In the genomic region with DNA sequence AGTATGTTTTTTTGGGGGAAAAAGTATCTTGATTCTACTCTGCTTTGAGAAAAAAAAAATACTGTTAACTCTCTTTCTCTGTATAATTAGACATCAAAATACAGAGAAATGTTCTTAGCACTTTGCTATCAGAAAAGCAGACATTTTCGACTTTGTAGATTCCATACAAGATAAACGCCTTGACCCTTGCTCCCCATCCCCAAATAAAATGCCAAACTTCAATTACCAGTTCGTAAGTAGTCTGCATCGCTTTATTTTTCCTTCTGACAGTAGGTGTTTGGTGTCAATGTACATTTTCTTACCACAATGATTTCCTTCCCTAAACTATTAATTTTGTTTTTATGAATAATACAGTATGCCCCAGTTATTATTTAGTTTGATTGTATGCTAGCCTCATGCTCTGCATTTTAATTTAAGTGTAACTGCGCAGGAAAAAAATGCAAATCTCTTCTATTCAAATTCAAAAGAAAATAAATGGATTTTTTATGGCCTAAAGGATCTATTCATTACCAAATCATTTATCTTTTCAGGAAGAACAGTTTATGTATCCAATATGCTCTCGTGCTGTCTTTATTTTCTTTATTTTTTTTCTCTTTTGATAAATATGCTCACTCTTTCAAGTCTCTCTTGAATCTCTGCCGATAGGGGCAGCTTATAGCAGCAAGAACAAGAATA, we compare ENCODE assay signal across 11 cellular contexts.
DNase-seq lines count a peak whose midpoint lies in the region; ATAC-seq and TF ChIP-seq lines count a peak whose summit lies in the region.
"Had no signal": no experiment of that assay in that cellular context is flagged by ENCODE, and none has a peak within 500 bp of the region (broad histone marks: within the 10 kb centered on the region; RNA-seq: fewer than 3 reads in every experiment).

No MANE protein-coding gene starts in this region.

- peak; percentile 45 for TF ChIP-seq CTCF in HFFc6 (IDR thresholded peaks at IDR 0.05)
- TF ChIP-seq CTCF in astrocyte of the spinal cord (IDR thresholded peaks at IDR 0.05; ENCODE audit: low read depth, low read length) = peak; percentile 12

- ATAC-seq in naive thymus-derived CD8-positive, alpha-beta T cell = no peak
- ATAC-seq in HG03342 (IDR thresholded peaks at IDR 0.05; ENCODE audit: unreplicated experiment) (no peak), HG02870 (IDR thresholded peaks at IDR 0.05; ENCODE audit: unreplicated experiment) (no peak), HG02884 (IDR thresholded peaks at IDR 0.05; ENCODE audit: unreplicated experiment) (no peak)

- peak overlapping the region; percentile 31; the same call in 1 of the 2 replicates for H3K4me3 Mint-ChIP-seq in HFFc6
- H3K4me3 Mint-ChIP-seq in naive thymus-derived CD8-positive, alpha-beta T cell = peak overlapping the region; percentile 54 to 82 (median 74)

- POLR2A ChIA-PET in naive thymus-derived CD8-positive, alpha-beta T cell (lab: Charles Lee) = interaction anchor here (0.6 to 1.8 kb wide), 8 partner anchors 9 to 169 kb away, joined by 3 to 9 read pairs (median 4); partner anchors contain the start of gene ZNF217

- no peaks in the 10 kb centered on the region for H3K36me3 ChIP-seq in BLaER1 treated with 17β-estradiol and CSF1 and Interleukin-3, amounts not matched to agents 10 nM and 100 nM
- no peaks in the 10 kb centered on the region for H3K36me3 ChIP-seq in effector memory CD4-positive, alpha-beta T cell (ENCODE audit: control insufficient read depth, insufficient read depth, low read length)

- peaks cover 32 to 64% (median 47%) of the 10 kb centered on the region in 10 experiments for H3K4me1 ChIP-seq in BLaER1 treated with 17β-estradiol and CSF1 and Interleukin-3, amounts not matched to agents 10 nM and 100 nM
- H3K4me1 ChIP-seq in effector memory CD4-positive, alpha-beta T cell (ENCODE audit: control insufficient read depth, insufficient read depth, low read length, poor library complexity, severe bottlenecking) = no peaks in the 10 kb centered on the region

- no peaks in the 10 kb centered on the region for H3K27me3 ChIP-seq in BLaER1 treated with 17β-estradiol and CSF1 and Interleukin-3, amounts not matched to agents 10 nM and 100 nM
- H3K27me3 ChIP-seq in effector memory CD4-positive, alpha-beta T cell (replicated peaks; ENCODE audit: control insufficient read depth, insufficient read depth, low read length, poor library complexity, severe bottlenecking) = no peaks in the 10 kb centered on the region

- H3K4me1 Mint-ChIP-seq in HFFc6 (ENCODE audit: low read depth) = peaks cover 30% of the 10 kb centered on the region
- H3K4me1 Mint-ChIP-seq in naive thymus-derived CD8-positive, alpha-beta T cell = peaks cover 14 to 31% (median 28%) of the 10 kb centered on the region in 4 donors

- H3K9ac ChIP-seq in BLaER1 treated with 17β-estradiol and CSF1 and Interleukin-3, amounts not matched to agents 10 nM and 100 nM = peak overlapping the region; percentile 13 to 71 (median 54); a peak in 18 of 22 replicates

- DNase-seq in HFFc6 = no peak
- DNase-seq in astrocyte of the spinal cord (ENCODE audit: low read depth, low spot score) = no peak
- DNase-seq in naive thymus-derived CD8-positive, alpha-beta T cell = no peak
- no peak for DNase-seq in effector memory CD4-positive, alpha-beta T cell
- DNase-seq: activated CD4-positive, alpha-beta T cell treated with anti-CD3 and anti-CD28 coated beads for 1 hour; cerebellar nuclear complex; NK-92 treated with Interleukin-12 subunit alpha and Interleukin-12 subunit beta, amount 100 ng/mL, for 24 hours had no signal

- in situ Hi-C loops in astrocyte of the spinal cord (cut with HindIII; ENCODE audit: low sequenced_read_pairs) = no loop called here

- H3K27me3 Mint-ChIP-seq in HFFc6 (ENCODE audit: insufficient read depth) = no peaks in the 10 kb centered on the region; the same call in 1 of the 2 replicates
- H3K27me3 Mint-ChIP-seq in naive thymus-derived CD8-positive, alpha-beta T cell = no peaks in the 10 kb centered on the region

- H3K4me2 ChIP-seq in BLaER1 treated with 17β-estradiol and CSF1 and Interleukin-3, amounts not matched to agents 10 nM and 100 nM = peak overlapping the region; percentile 61 to 91 (median 74)

- H4K20me1 ChIP-seq in BLaER1 treated with 17β-estradiol and CSF1 and Interleukin-3, amounts not matched to agents 10 nM and 100 nM = no peaks in the 10 kb centered on the region

- H3K27ac ChIP-seq in BLaER1 treated with 17β-estradiol and CSF1 and Interleukin-3, amounts not matched to agents 10 nM and 100 nM = peak overlapping the region; percentile 48 to 87 (median 78); a peak in 21 of 22 replicates
- H3K27ac ChIP-seq in effector memory CD4-positive, alpha-beta T cell (ENCODE audit: insufficient read depth, low read length, poor library complexity, severe bottlenecking) = no peak overlapping the region

- no peaks in the 10 kb centered on the region for H3K36me3 Mint-ChIP-seq in HFFc6 (ENCODE audit: low read depth)
- H3K36me3 Mint-ChIP-seq in naive thymus-derived CD8-positive, alpha-beta T cell = no peaks in the 10 kb centered on the region

- H3K9me3 Mint-ChIP-seq in HFFc6 = no peaks in the 10 kb centered on the region
- no peaks in the 10 kb centered on the region for H3K9me3 Mint-ChIP-seq in naive thymus-derived CD8-positive, alpha-beta T cell

- H3K9me3 ChIP-seq in BLaER1 treated with 17β-estradiol and CSF1 and Interleukin-3, amounts not matched to agents 10 nM and 100 nM (replicated peaks in 1 of 11) = no peaks in the 10 kb centered on the region
- no peaks in the 10 kb centered on the region for H3K9me3 ChIP-seq in effector memory CD4-positive, alpha-beta T cell (ENCODE audit: control insufficient read depth, low read length)

- H3K4me3 ChIP-seq in BLaER1 treated with 17β-estradiol and CSF1 and Interleukin-3, amounts not matched to agents 10 nM and 100 nM = peak overlapping the region in 5 of 10 experiments; percentile 4 to 46 (median 21); a peak in 7 of 20 replicates
- no peak overlapping the region for H3K4me3 ChIP-seq in astrocyte of the spinal cord (ENCODE audit: low read depth, low read length)
- H3K4me3 ChIP-seq in effector memory CD4-positive, alpha-beta T cell (ENCODE audit: insufficient read depth, low read depth, low read length, poor library complexity, severe bottlenecking) = no peak overlapping the region

- H3K27ac Mint-ChIP-seq in HFFc6 = no peak overlapping the region
- H3K27ac Mint-ChIP-seq in naive thymus-derived CD8-positive, alpha-beta T cell = peak overlapping the region; percentile 65 to 95 (median 91)
